Comparison of ENCODE assay signal across 19 cellular contexts in genomic region chr1:238364214-238364892, GRCh38.
"Had no signal": no experiment of that assay in that cellular context is flagged by ENCODE, and none has a peak within 500 bp of the region (broad histone marks: within the 10 kb centered on the region; RNA-seq: fewer than 3 reads in every experiment).

No MANE protein-coding gene starts in this region.

- H3K36me3 ChIP-seq: MG63, SJSA1 had no signal

- H3K4me1 ChIP-seq: SJSA1 had no signal

- H3K4me2 ChIP-seq: SK-N-SH had no signal

- H3K27me3 ChIP-seq: MG63, SJSA1 had no signal

- H3K27ac ChIP-seq: SJSA1 had no signal

- H3K9ac ChIP-seq: SK-N-SH had no signal

- H3K9me3 ChIP-seq: MG63, SJSA1, SK-N-SH had no signal

- FAIRE-seq: RCC 7860 had no signal

- DNase-seq: KBM-7, MG63, NCI-H1092 treated with DMSO at 0.1 percent for 48 hours, NCI-H1436 treated with DMSO at 0.1 percent for 48 hours, NCI-H1694, NCI-H187 treated with DMSO at 0.1 percent for 48 hours, NCI-H2029 treated with DMSO at 0.1 percent for 48 hours, NCI-H2171 treated with DMSO at 0.1 percent for 48 hours, NCI-H345, NCI-H446 treated with DMSO at 0.1 percent for 48 hours, NCI-H510A treated with DMSO at 0.1 percent for 48 hours, NCI-H526 treated with DMSO at 0.1 percent for 48 hours, NCI-H774, Right ventricle myocardium superior, RPMI8226, SIG-M5, SK-N-SH had no signal

- H3K4me3 ChIP-seq: MG63, SJSA1 had no signal
